In genomic region chr6:15389759-15390723, GRCh38 we compare ENCODE assay signal across 1 cellular context.
A peak's percentile ranks its signal among the peaks of the same experiment; 100 is the strongest.
TF ChIP-seq lines count a peak whose summit lies in the region.

No MANE protein-coding gene starts in this region.

TF ChIP-seq in HepG2, 621 proteins besides CTCF, POLR2A, EP300 and RAD21 (continued from another document and continues in another):
- TF ChIP-seq PAXIP1 (CRISPR knock-in tag; conservative IDR thresholded peaks at IDR 0.05), result no peak
- TF ChIP-seq CEBPB (IDR thresholded peaks at IDR 0.05; ENCODE audit: borderline replicate concordance, low read depth, low read length), result no peak; the same call in 1 of the 2 replicates
- no peak; the same call in 1 of the 2 replicates for TF ChIP-seq YEATS2 (CRISPR knock-in tag; IDR thresholded peaks at IDR 0.05; ENCODE audit: borderline replicate concordance)
- no peak for TF ChIP-seq ZNF841 (CRISPR knock-in tag; IDR thresholded peaks at IDR 0.05; ENCODE audit: borderline replicate concordance)
- TF ChIP-seq POLR2AphosphoS5 (IDR thresholded peaks at IDR 0.05; ENCODE audit: low read depth, low read length), result no peak
- TF ChIP-seq FOXP1 (IDR thresholded peaks at IDR 0.05), result no peak
- TF ChIP-seq FOXP1 (CRISPR knock-in tag; IDR thresholded peaks at IDR 0.05), result no peak
- no peak for TF ChIP-seq ZNF709 (CRISPR knock-in tag; IDR thresholded peaks at IDR 0.05)
- TF ChIP-seq ZBTB49 (CRISPR knock-in tag; IDR thresholded peaks at IDR 0.05; ENCODE audit: borderline replicate concordance), result no peak
- peak; percentile 19; the same call in 1 of the 2 replicates for TF ChIP-seq ZNF687 (CRISPR knock-in tag; IDR thresholded peaks at IDR 0.05)
- no peak for TF ChIP-seq IRX3 (CRISPR knock-in tag; IDR thresholded peaks at IDR 0.05; ENCODE audit: borderline replicate concordance, low read depth)
- no peak for TF ChIP-seq PCBP1 (IDR thresholded peaks at IDR 0.05; ENCODE audit: borderline replicate concordance, low read depth, low read length)
- TF ChIP-seq SP140L (CRISPR knock-in tag; IDR thresholded peaks at IDR 0.05; ENCODE audit: borderline replicate concordance), result no peak
- 0 out of 2 replicates have a peak, but pooled peaks have one; percentile 16 for TF ChIP-seq ETV5 (CRISPR knock-in tag; IDR thresholded peaks at IDR 0.05; ENCODE audit: borderline replicate concordance)
- TF ChIP-seq NFAT5 (CRISPR knock-in tag; IDR thresholded peaks at IDR 0.05), result no peak
- TF ChIP-seq ZGPAT (CRISPR knock-in tag; IDR thresholded peaks at IDR 0.05), result no peak; the same call in 1 of the 2 replicates
- no peak for TF ChIP-seq ZNF414 (CRISPR knock-in tag; IDR thresholded peaks at IDR 0.05)
- no peak for TF ChIP-seq DNMT1 (CRISPR knock-in tag; IDR thresholded peaks at IDR 0.05)
- TF ChIP-seq BHLHE40 (IDR thresholded peaks at IDR 0.05; ENCODE audit: low read length), result no peak
- TF ChIP-seq REPIN1 (CRISPR knock-in tag; IDR thresholded peaks at IDR 0.05; ENCODE audit: borderline replicate concordance, low read depth), result 0 out of 2 replicates have a peak, but pooled peaks have one; percentile 30
- no peak for TF ChIP-seq JARID2 (CRISPR knock-in tag; IDR thresholded peaks at IDR 0.05; ENCODE audit: insufficient replicate concordance)
- TF ChIP-seq FOXO1 (CRISPR knock-in tag; IDR thresholded peaks at IDR 0.05), result 0 out of 2 replicates have a peak, but pooled peaks have one; percentile 26
- no peak for TF ChIP-seq ZNF33B (CRISPR knock-in tag; IDR thresholded peaks at IDR 0.05)
- TF ChIP-seq ZNF407 (CRISPR knock-in tag; IDR thresholded peaks at IDR 0.05; ENCODE audit: not compliant biosample characterization), result no peak
- 0 out of 2 replicates have a peak, but pooled peaks have one; percentile 40 for TF ChIP-seq HIVEP1 (CRISPR knock-in tag; IDR thresholded peaks at IDR 0.05)
- TF ChIP-seq ZNF607 (CRISPR knock-in tag; IDR thresholded peaks at IDR 0.05; ENCODE audit: borderline replicate concordance), result no peak
- peak; percentile 65; the same call in 1 of the 2 replicates for TF ChIP-seq PITX1 (CRISPR knock-in tag; IDR thresholded peaks at IDR 0.05)
